In the genomic region with DNA sequence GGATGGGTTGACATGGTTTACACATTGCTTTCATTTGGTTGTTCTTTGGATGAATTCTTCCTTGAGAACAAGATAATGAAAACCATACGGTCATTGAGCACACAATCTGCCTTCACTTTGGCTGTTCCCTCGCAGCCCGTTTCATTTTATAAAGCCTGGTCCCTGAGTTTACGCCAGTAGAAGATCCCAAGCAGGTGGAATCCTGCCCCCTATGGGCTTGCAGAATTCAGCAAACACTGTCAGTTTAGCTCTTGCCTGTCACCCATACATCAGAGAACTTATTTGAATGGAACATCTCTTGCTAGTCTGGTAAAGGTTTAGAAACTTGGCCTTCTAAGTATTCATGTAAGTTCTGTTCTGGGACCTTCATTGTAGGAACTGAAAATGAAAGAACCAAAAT, we compare ENCODE assay signal across 14 cellular contexts.
A peak's percentile ranks its signal among the peaks of the same experiment; 100 is the strongest.
DNase-seq lines count a peak whose midpoint lies in the region; ATAC-seq, FAIRE-seq and TF ChIP-seq lines count a peak whose summit lies in the region.
"Had no signal": no experiment of that assay in that cellular context is flagged by ENCODE, and none has a peak within 500 bp of the region (broad histone marks: within the 10 kb centered on the region; RNA-seq: fewer than 3 reads in every experiment).

No MANE protein-coding gene starts in this region.

- no peak overlapping the region for H3K27ac ChIP-seq in GM12878 (ENCODE audit: control insufficient read depth, insufficient read depth)
- H3K27ac ChIP-seq: neutrophil, VCaP had no signal

- no peak for TF ChIP-seq EP300 in GM12878 (IDR thresholded peaks at IDR 0.05; ENCODE audit: borderline replicate concordance in 1 of 2, control insufficient read depth in 1 of 2, low read depth in 2 of 2, low read length in 2 of 2)

- CTCF ChIA-PET in GM12878 (lab: Yijun Ruan, JAX): interaction anchor here (0.6 to 1.1 kb wide), 2 partner anchors 10 to 41 kb away, joined by 3 read pairs; no protein-coding TSS in a partner anchor

- FAIRE-seq in GM12878 (lab: Jason Lieb, UNC) (peak; percentile 13), D721Med (lab: Jason Lieb, UNC) (no peak)

- SMC1A ChIA-PET in GM12878 (lab: Charles Lee; ENCODE audit: uncharacterized antibody, unreplicated experiment): no interaction called here

- no peaks in the 10 kb centered on the region for H3K9me3 ChIP-seq in GM12878 (replicated peaks; ENCODE audit: control insufficient read depth, insufficient read depth, low read length)
- H3K9me3 ChIP-seq: neutrophil had no signal

- no peak overlapping the region for H2AFZ ChIP-seq in GM12878 (ENCODE audit: control insufficient read depth, low read depth, low read length)

- H3K36me3 ChIP-seq in GM12878 (ENCODE audit: control insufficient read depth in 2 of 2, insufficient read depth in 2 of 2, low read length in 1 of 2): no peaks in the 10 kb centered on the region
- H3K36me3 ChIP-seq: neutrophil had no signal

- DNase-seq in EL (peak; percentile 17), GM12878 (ENCODE audit: low read depth, low spot score) (no peak), midbrain (lab: John Stamatoyannopoulos, UW) (peak; percentile 28), D721Med (ENCODE audit: insufficient read length, low spot score) (no peak), OCI-M2 (lab: John Stamatoyannopoulos, UW; ENCODE audit: unreplicated experiment) (no peak)
- no peak for DNase-seq in effector CD8-positive, alpha-beta T cell (lab: John Stamatoyannopoulos, UW)
- DNase-seq: DMS79; NCI-H524; stimulated activated CD4-positive, alpha-beta T cell treated with anti-CD3 and anti-CD28 coated beads, Interleukin-4, amount 100 ng/mL, for 1 hour; trophoblast cell had no signal

- RAD21 ChIA-PET in GM12878 (lab: Charles Lee; ENCODE audit: unreplicated experiment): no interaction called here

- H3K4me1 ChIP-seq in GM12878 (ENCODE audit: control insufficient read depth, insufficient read depth, low read length): no peaks in the 10 kb centered on the region

- no peaks in the 10 kb centered on the region for H4K20me1 ChIP-seq in GM12878 (ENCODE audit: control insufficient read depth, insufficient read depth)

- no peak overlapping the region for H3K4me2 ChIP-seq in GM12878 (ENCODE audit: control insufficient read depth, insufficient read depth)

- no peaks in the 10 kb centered on the region for H3K79me2 ChIP-seq in GM12878 (ENCODE audit: control insufficient read depth, insufficient read depth, low read length)

- no peak for TF ChIP-seq POLR2A in GM12878 (IDR thresholded peaks at IDR 0.05; ENCODE audit: low read depth, low read length)

- no peak overlapping the region for H3K9ac ChIP-seq in GM12878 (ENCODE audit: control insufficient read depth, insufficient read depth, low read length)

- peak; percentile 47 for ATAC-seq in HG02884 (IDR thresholded peaks at IDR 0.05; ENCODE audit: unreplicated experiment)
- ATAC-seq in GM12878: no peak
- no peak for ATAC-seq in HG03196 (IDR thresholded peaks at IDR 0.05; ENCODE audit: unreplicated experiment)

- no peak overlapping the region for H3K4me3 ChIP-seq in GM12878

- POLR2A ChIA-PET in GM12878 (lab: Charles Lee): no interaction called here

- 0 out of 2 replicates have a peak, but pooled peaks have one; percentile 19 for TF ChIP-seq RAD21 in GM12878 (IDR thresholded peaks at IDR 0.05; ENCODE audit: insufficient read depth, low read depth, low read length)

- peak; percentile 2 to 23 (median 15); a peak in 1 of 6 replicates for TF ChIP-seq CTCF in GM12878 (IDR thresholded peaks at IDR 0.05 in 2 of 3, conservative IDR thresholded peaks at IDR 0.05 in 1 of 3; ENCODE audit: control insufficient read depth in 2 of 3, extremely low read depth in 1 of 3, insufficient read depth in 1 of 3, low read depth in 3 of 3, low read length in 3 of 3)
- no peak for TF ChIP-seq CTCF in D721Med (IDR thresholded peaks at IDR 0.05; ENCODE audit: insufficient read depth, missing control alignments)

- no peaks in the 10 kb centered on the region for H3K27me3 ChIP-seq in GM12878 (replicated peaks in 1 of 2; ENCODE audit: control insufficient read depth in 2 of 2, insufficient read depth in 2 of 2, low read length in 1 of 2)
- H3K27me3 ChIP-seq: neutrophil had no signal

- 32% methylated on average over 4 of the region's 4 CpGs for WGBS in GM12878 (ENCODE audit: insufficient coverage, insufficient replicate concordance, low lambda C conversion rate, missing lambda C conversion rate)

- intact Hi-C loops in GM12878 (cut with micrococcal nuclease; ENCODE audit: unreplicated experiment): no loop called here

- no TSS peak for BruUV-seq in GM12878 (replicated peaks; lab: Mats Ljungman, UMichigan)

- in situ Hi-C loops in GM12878 (cut with MboI): no loop called here

TF ChIP-seq in GM12878, 131 proteins besides CTCF, POLR2A, EP300 and RAD21:
- TF ChIP-seq, protein P1, sequence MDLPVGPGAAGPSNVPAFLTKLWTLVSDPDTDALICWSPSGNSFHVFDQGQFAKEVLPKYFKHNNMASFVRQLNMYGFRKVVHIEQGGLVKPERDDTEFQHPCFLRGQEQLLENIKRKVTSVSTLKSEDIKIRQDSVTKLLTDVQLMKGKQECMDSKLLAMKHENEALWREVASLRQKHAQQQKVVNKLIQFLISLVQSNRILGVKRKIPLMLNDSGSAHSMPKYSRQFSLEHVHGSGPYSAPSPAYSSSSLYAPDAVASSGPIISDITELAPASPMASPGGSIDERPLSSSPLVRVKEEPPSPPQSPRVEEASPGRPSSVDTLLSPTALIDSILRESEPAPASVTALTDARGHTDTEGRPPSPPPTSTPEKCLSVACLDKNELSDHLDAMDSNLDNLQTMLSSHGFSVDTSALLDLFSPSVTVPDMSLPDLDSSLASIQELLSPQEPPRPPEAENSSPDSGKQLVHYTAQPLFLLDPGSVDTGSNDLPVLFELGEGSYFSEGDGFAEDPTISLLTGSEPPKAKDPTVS (IDR thresholded peaks at IDR 0.05; ENCODE audit: low read depth, low read length): no peak
- TF ChIP-seq, protein P2, sequence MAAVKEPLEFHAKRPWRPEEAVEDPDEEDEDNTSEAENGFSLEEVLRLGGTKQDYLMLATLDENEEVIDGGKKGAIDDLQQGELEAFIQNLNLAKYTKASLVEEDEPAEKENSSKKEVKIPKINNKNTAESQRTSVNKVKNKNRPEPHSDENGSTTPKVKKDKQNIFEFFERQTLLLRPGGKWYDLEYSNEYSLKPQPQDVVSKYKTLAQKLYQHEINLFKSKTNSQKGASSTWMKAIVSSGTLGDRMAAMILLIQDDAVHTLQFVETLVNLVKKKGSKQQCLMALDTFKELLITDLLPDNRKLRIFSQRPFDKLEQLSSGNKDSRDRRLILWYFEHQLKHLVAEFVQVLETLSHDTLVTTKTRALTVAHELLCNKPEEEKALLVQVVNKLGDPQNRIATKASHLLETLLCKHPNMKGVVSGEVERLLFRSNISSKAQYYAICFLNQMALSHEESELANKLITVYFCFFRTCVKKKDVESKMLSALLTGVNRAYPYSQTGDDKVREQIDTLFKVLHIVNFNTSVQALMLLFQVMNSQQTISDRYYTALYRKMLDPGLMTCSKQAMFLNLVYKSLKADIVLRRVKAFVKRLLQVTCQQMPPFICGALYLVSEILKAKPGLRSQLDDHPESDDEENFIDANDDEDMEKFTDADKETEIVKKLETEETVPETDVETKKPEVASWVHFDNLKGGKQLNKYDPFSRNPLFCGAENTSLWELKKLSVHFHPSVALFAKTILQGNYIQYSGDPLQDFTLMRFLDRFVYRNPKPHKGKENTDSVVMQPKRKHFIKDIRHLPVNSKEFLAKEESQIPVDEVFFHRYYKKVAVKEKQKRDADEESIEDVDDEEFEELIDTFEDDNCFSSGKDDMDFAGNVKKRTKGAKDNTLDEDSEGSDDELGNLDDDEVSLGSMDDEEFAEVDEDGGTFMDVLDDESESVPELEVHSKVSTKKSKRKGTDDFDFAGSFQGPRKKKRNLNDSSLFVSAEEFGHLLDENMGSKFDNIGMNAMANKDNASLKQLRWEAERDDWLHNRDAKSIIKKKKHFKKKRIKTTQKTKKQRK (IDR thresholded peaks at IDR 0.05; ENCODE audit: low read depth, low read length): no peak
- TF ChIP-seq KLF5 (IDR thresholded peaks at IDR 0.05; ENCODE audit: partially characterized antibody) (no peak), TCF3 (IDR thresholded peaks at IDR 0.05; ENCODE audit: borderline replicate concordance, insufficient read depth, low read depth, low read length) (no peak)

Comparison
In these comparisons a context has a peak if more than half of its experiments do, and no peak if none do; other contexts are left out.
1. DNase-seq: peak in EL (single experiment) and midbrain (single experiment); none in GM12878 (single experiment), D721Med (single experiment), OCI-M2 (single experiment) and effector CD8-positive, alpha-beta T cell (single experiment).